8 cellular contexts compared by ENCODE assay signal in the genomic region with DNA sequence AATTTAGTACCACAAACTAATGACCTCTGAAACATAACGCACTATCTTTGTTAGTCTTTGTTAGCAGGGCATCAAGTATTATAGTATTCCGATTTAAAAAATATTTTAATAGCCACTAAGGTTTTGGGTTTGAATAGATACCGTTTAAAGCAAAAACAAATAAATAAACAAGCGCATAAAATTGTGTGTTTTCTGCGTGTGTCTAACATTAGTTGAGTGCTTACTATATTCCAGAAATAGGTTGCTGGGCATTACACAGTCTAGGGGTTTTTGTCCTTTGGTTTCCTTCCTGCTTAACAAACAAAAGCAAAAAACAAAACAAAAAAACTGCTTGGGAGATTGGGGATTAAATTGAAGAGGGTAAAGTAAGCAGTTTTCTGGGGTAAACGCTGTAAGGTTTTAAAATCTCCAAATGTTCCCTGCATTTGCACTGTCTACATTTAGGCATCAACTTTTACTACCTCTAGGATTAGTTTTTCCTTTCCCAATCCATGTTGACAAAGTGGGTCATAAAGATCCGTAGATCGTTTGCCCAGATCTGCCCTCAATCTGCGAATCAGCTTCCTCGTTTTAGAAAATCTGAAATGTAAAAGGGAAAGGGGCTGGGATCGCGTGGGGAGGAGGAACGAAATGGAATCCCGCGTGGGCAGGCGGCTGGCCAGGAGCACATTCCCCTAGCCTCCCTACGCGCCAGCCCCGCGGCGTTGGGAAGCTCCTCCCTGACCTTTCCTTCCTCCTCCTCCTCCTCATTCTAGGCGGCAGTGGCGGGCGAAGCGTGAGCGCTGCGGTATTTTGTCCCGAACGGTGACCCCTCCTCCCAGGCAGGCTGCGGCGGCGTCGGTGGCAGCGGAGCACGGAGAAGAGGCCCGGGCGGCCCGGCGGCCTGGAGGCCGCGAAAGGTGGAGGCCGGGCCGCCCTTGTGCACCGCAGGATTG. TPM values are rescaled to one million over a fixed set of nuclear protein-coding genes. Genes with fewer than 3 reads are reported as not detected.
DNase-seq lines count a peak whose midpoint lies in the region; ATAC-seq and TF ChIP-seq lines count a peak whose summit lies in the region.

Gene KCTD3, plus strand, starts transcription at position 749 of the 935 bp plus-strand sequence. CDS start 382 bp downstream, outside the sequence.

- no peaks in the 10 kb centered on the region for H3K9me3 Mint-ChIP-seq in activated T-cell treated with anti-CD3 and anti-CD28 coated beads, Interleukin-2, amount 50 U/mL, for 72 hours
- H3K9me3 Mint-ChIP-seq in natural killer cell, result peaks cover 4 to 5% of the 10 kb centered on the region in 2 donors

- no peak for TF ChIP-seq CTCF in natural killer cell (IDR thresholded peaks at IDR 0.05)

- intact Hi-C loops in natural killer cell (cut with micrococcal nuclease), result no loop called here

- H3K4me3 Mint-ChIP-seq in activated T-cell treated with anti-CD3 and anti-CD28 coated beads, Interleukin-2, amount 50 U/mL, for 72 hours, result peak within 1 kb of the TSS; percentile 94
- peak within 1 kb of the TSS; percentile 92 for H3K4me3 Mint-ChIP-seq in natural killer cell

- peak within 1 kb of the TSS; percentile 90 for H3K27ac Mint-ChIP-seq in activated T-cell treated with anti-CD3 and anti-CD28 coated beads, Interleukin-2, amount 50 U/mL, for 72 hours
- peak within 1 kb of the TSS; percentile 27 to 86 for H3K27ac Mint-ChIP-seq in natural killer cell

- H3K36me3 Mint-ChIP-seq in activated T-cell treated with anti-CD3 and anti-CD28 coated beads, Interleukin-2, amount 50 U/mL, for 72 hours (ENCODE audit: insufficient read depth in 2 of 2), result peaks cover 1 to 3% of the 10 kb centered on the region in 2 donors
- no peaks in the 10 kb centered on the region for H3K36me3 Mint-ChIP-seq in natural killer cell

- H3K27ac ChIP-seq in temporal lobe (ENCODE audit: low read depth, low read length), result peak within 1 kb of the TSS; percentile 91

- H3K4me1 Mint-ChIP-seq in activated T-cell treated with anti-CD3 and anti-CD28 coated beads, Interleukin-2, amount 50 U/mL, for 72 hours (ENCODE audit: low read depth), result peaks cover 26% of the 10 kb centered on the region
- H3K4me1 Mint-ChIP-seq in natural killer cell, result peaks cover 18 to 19% of the 10 kb centered on the region in 2 donors

- peak; percentile 87 for DNase-seq in D341Med (ENCODE audit: low spot score)
- peak; percentile 36 for DNase-seq in HS-27A (ENCODE audit: low read depth)
- DNase-seq in NOMO-1 (lab: John Stamatoyannopoulos, UW; ENCODE audit: unreplicated experiment in 2 of 2), result peak; percentile 45 to 59
- DNase-seq in activated T-cell treated with anti-CD3 and anti-CD28 coated beads, Interleukin-2, amount 50 U/mL, for 72 hours, result peak; percentile 59 to 60
- peak; percentile 49 for DNase-seq in fibroblast of the conjunctiva (ENCODE audit: low read depth)
- DNase-seq in natural killer cell, result peak; percentile 18

- ATAC-seq in GM21381 (IDR thresholded peaks at IDR 0.05; ENCODE audit: unreplicated experiment) (peak; percentile 65), natural killer cell (peak in 2 of 3 donors; percentile 68 to 69)
- peak; percentile 81 to 83 for ATAC-seq in activated T-cell treated with anti-CD3 and anti-CD28 coated beads, Interleukin-2, amount 50 U/mL, for 72 hours (replicated peaks in 1 of 2)

- peaks cover 3% of the 10 kb centered on the region for H3K27me3 Mint-ChIP-seq in activated T-cell treated with anti-CD3 and anti-CD28 coated beads, Interleukin-2, amount 50 U/mL, for 72 hours (ENCODE audit: low read depth)
- H3K27me3 Mint-ChIP-seq in natural killer cell (ENCODE audit: low read depth in 2 of 2), result peaks cover 8 to 19% of the 10 kb centered on the region in 2 donors

RNA-seq across cellular contexts. Expression of gene KCTD3, which starts in this region (rescaled TPM):
- total RNA-seq in activated T-cell treated with anti-CD3 and anti-CD28 coated beads, Interleukin-2, amount 50 U/mL, for 72 hours, result 1 to 10 TPM; 4.5 to 4.7 TPM
- total RNA-seq in natural killer cell (1 to 10 TPM; 2.1 to 4.5 (median 3.1) TPM), temporal lobe (59.5 TPM)

Comparison
In these comparisons a context has a peak if more than half of its experiments do, and no peak if none do; other contexts are left out.
1. Peak in every context shown above with its lines: DNase-seq, ATAC-seq and H3K27ac ChIP-seq.
2. RNA of gene KCTD3 (total RNA-seq): 59.5 TPM in temporal lobe (single experiment); 4.5 to 4.7 TPM in activated T-cell treated with anti-CD3 and anti-CD28 coated beads, Interleukin-2, amount 50 U/mL, for 72 hours and 2.1 to 4.5 TPM in natural killer cell; every median in the first group is over 10 times any median in the second.
3. DNase-seq: peak in every context shown above with its lines; median percentile 87 in D341Med; 60 in activated T-cell treated with anti-CD3 and anti-CD28 coated beads, Interleukin-2, amount 50 U/mL, for 72 hours; 52 in NOMO-1; 49 in fibroblast of the conjunctiva; 36 in HS-27A; 18 in natural killer cell.